ENCODE assay signal across 21 cellular contexts in the genomic region with DNA sequence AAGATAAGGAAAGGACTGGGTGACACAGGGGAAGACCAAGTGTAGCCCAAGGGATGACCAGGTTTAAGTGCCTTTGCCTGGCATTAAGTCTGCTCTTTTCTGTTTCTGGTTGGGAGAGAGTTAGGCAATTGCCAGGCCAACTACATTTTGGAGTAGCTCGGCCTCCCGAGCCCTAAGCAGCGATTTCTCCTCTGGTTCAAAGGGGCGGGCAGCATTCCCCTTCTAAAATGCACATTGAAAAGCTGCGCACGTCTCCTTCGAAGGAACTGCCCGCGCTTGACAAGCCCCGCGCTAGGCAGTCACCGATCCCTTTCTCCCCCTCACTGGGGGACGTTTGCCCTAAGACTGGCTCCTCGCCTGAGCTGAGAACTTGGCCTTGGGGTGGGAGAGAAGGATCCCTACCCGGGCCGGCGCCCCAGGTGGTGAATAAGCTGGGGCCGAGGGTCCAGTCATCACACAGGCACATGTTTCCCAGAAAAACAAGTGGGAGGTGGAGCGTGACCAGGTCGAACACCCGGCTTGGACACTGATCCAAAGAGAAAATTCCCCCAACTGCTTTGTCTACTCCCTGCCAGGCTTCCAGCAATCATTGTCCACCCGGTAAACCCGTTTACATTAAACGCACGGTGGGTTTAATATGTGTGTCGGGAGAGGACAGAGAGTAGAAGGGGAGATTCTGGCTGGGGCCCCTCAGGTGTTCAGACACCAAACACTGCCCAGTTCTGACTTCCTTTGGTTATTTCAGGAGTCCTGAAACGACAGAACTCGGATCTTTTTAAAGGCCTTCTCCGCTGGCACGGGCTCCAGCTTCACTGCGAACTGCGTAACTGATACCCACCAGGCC. TPM values are rescaled to one million over a fixed set of nuclear protein-coding genes. Genes with fewer than 3 reads are reported as not detected.
DNase-seq lines count a peak whose midpoint lies in the region; ATAC-seq, FAIRE-seq and TF ChIP-seq lines count a peak whose summit lies in the region.
"Had no signal": no experiment of that assay in that cellular context is flagged by ENCODE, and none has a peak within 500 bp of the region (broad histone marks: within the 10 kb centered on the region; RNA-seq: fewer than 3 reads in every experiment).

No MANE protein-coding gene starts in this region.

- CTCF ChIA-PET in endothelial cell of umbilical vein (lab: Charles Lee) = interaction anchor here (0.9 kb wide), 1 partner anchor 10 kb away, joined by 4 read pairs; no protein-coding TSS in a partner anchor

- no peak for TF ChIP-seq POLR2A in endothelial cell of umbilical vein (IDR thresholded peaks at IDR 0.05; ENCODE audit: low read depth, low read length)
- peak; percentile 25 to 35 for TF ChIP-seq POLR2A in gastrocnemius medialis (IDR thresholded peaks at IDR 0.05)

- in situ Hi-C loops in gastrocnemius medialis (cut with MboI; ENCODE audit: low sequenced_read_pairs in 4 of 4) = loop anchor here in 2 of 4 donors (10.0 to 25.0 kb wide), 2 partner anchors 175 to 257 kb away; no protein-coding TSS in a partner anchor

- DNase-seq in DMS53 (lab: John Stamatoyannopoulos, UW) = peak; percentile 46
- DNase-seq in DMS53 treated with DMSO at 0.1 percent for 48 hours (lab: John Stamatoyannopoulos, UW; ENCODE audit: unreplicated experiment) = no peak
- no peak for DNase-seq in endothelial cell of umbilical vein (ENCODE audit: low read depth, low spot score)
- no peak for DNase-seq in gastrocnemius medialis
- DNase-seq in LoVo (ENCODE audit: low spot score) = no peak
- no peak for DNase-seq in T-helper 2 cell
- no peak for DNase-seq in left lung
- DNase-seq: activated B cell treated with CpG ODN at 0.5 μM for 24 hours; activated naive CD4-positive, alpha-beta T cell treated with anti-CD3 and anti-CD28 coated beads for 36 hours; brain microvascular endothelial cell; effector CD8-positive, alpha-beta T cell; GDM1; IMR-90; NCI-H774; stimulated activated CD4-positive, alpha-beta T cell treated with anti-CD3 and anti-CD28 coated beads, Interleukin-2, amount 100 ng/mL, for 48 hours; T-cell had no signal

- BruUV-seq in endothelial cell of umbilical vein (replicated peaks; lab: Mats Ljungman, UMichigan) = no TSS peak

- intact Hi-C loops in endothelial cell of umbilical vein (cut with micrococcal nuclease) (no loop called here), gastrocnemius medialis (cut with DNase I; ENCODE audit: low total_unique reads) (no loop called here), left lung (cut with DNase I) (no loop called here)

- H3K4me2 ChIP-seq in endothelial cell of umbilical vein (ENCODE audit: insufficient read depth, low read length) = no peak overlapping the region

- FAIRE-seq in endothelial cell of umbilical vein (lab: Jason Lieb, UNC) = no peak

- H3K4me3 ChIP-seq in HUES48 (ENCODE audit: low read depth, low read length) = 0 out of 2 replicates have a peak overlapping the region, but pooled peaks have one; percentile 30
- no peak overlapping the region for H3K4me3 ChIP-seq in endothelial cell of umbilical vein (replicated peaks in 1 of 3; ENCODE audit: insufficient read depth in 1 of 3, low read depth in 1 of 3, low read length in 3 of 3)
- peak overlapping the region; percentile 50 to 64 (median 56) for H3K4me3 ChIP-seq in gastrocnemius medialis
- no peak overlapping the region for H3K4me3 ChIP-seq in left lung

- POLR2A ChIA-PET in endothelial cell of umbilical vein (lab: Charles Lee) = no interaction called here

- H3K27me3 ChIP-seq in HUES48 (ENCODE audit: control insufficient read depth, insufficient read depth, low read length) (peaks cover 98% of the 10 kb centered on the region), endothelial cell of umbilical vein (ENCODE audit: control insufficient read depth in 2 of 2, insufficient read depth in 2 of 2, low read length in 2 of 2) (peaks cover 77 to 93% of the 10 kb centered on the region in 2 experiments), gastrocnemius medialis (peaks cover 1 to 23% (median 19%) of the 10 kb centered on the region in 3 donors), left lung (peaks cover 90 to 98% of the 10 kb centered on the region in 2 donors)

- no peak overlapping the region for H2AFZ ChIP-seq in endothelial cell of umbilical vein (ENCODE audit: low read depth, low read length)

- no peaks in the 10 kb centered on the region for H3K79me2 ChIP-seq in endothelial cell of umbilical vein (ENCODE audit: control insufficient read depth, insufficient read depth, low read length)

- TF ChIP-seq CTCF in endothelial cell of umbilical vein (IDR thresholded peaks at IDR 0.05; ENCODE audit: extremely low read depth in 1 of 2, insufficient read depth in 1 of 2, low read depth in 1 of 2, low read length in 2 of 2) = no peak
- no peak for TF ChIP-seq CTCF in gastrocnemius medialis (IDR thresholded peaks at IDR 0.05 in 4 of 5, conservative IDR thresholded peaks at IDR 0.05 in 1 of 5)
- no peak for TF ChIP-seq CTCF in left lung (IDR thresholded peaks at IDR 0.05)

- H3K4me1 ChIP-seq in HUES48 (ENCODE audit: control insufficient read depth, insufficient read depth, low read length) = peaks cover 59% of the 10 kb centered on the region
- H3K4me1 ChIP-seq in endothelial cell of umbilical vein (ENCODE audit: control insufficient read depth, extremely low read depth, insufficient read depth, low read length) = no peaks in the 10 kb centered on the region
- peaks cover 0 to 11% of the 10 kb centered on the region in 2 donors for H3K4me1 ChIP-seq in gastrocnemius medialis
- peaks cover 2 to 14% of the 10 kb centered on the region in 2 donors for H3K4me1 ChIP-seq in left lung

- H3K9ac ChIP-seq in HUES48 (ENCODE audit: low read depth, low read length) (no peak overlapping the region), endothelial cell of umbilical vein (replicated peaks; ENCODE audit: extremely low read depth, insufficient read depth, low read length) (no peak overlapping the region)

- no peaks in the 10 kb centered on the region for H4K20me1 ChIP-seq in endothelial cell of umbilical vein (replicated peaks; ENCODE audit: control insufficient read depth, extremely low read depth, insufficient read depth, low read length)

- ATAC-seq in gastrocnemius medialis (peak in 1 of 2 donors; percentile 9), left lung (no peak)

- H3K9me3 ChIP-seq in HUES48 (ENCODE audit: control insufficient read depth, insufficient read depth, low read length) (no peaks in the 10 kb centered on the region), endothelial cell of umbilical vein (replicated peaks; ENCODE audit: control insufficient read depth, insufficient read depth, low read length) (no peaks in the 10 kb centered on the region), gastrocnemius medialis (no peaks in the 10 kb centered on the region), left lung (no peaks in the 10 kb centered on the region)
- H3K9me3 ChIP-seq: right atrium auricular region, thoracic aorta had no signal

- no peak overlapping the region for H3K27ac ChIP-seq in HUES48 (ENCODE audit: low read depth, low read length)
- H3K27ac ChIP-seq in endothelial cell of umbilical vein (ENCODE audit: insufficient read depth, low read depth, low read length) = no peak overlapping the region
- H3K27ac ChIP-seq in gastrocnemius medialis = peak overlapping the region; percentile 87 to 95 (median 92)
- H3K27ac ChIP-seq in left lung = no peak overlapping the region
- H3K27ac ChIP-seq: brain microvascular endothelial cell, right atrium auricular region, RWPE1, thoracic aorta had no signal

- dilution Hi-C loops in endothelial cell of umbilical vein (cut with MboI; ENCODE audit: extremely low pct_ligation_motif_present, low sequenced_read_pairs) = no loop called here

- H3K9me1 ChIP-seq in endothelial cell of umbilical vein (replicated peaks; ENCODE audit: control insufficient read depth, extremely low read depth, insufficient read depth, low read length) = no peaks in the 10 kb centered on the region

- H3K36me3 ChIP-seq in HUES48 (ENCODE audit: control insufficient read depth, insufficient read depth, low read length) (no peaks in the 10 kb centered on the region), endothelial cell of umbilical vein (ENCODE audit: control insufficient read depth in 2 of 2, extremely low read depth in 1 of 2, insufficient read depth in 2 of 2, low read length in 2 of 2) (no peaks in the 10 kb centered on the region), gastrocnemius medialis (no peaks in the 10 kb centered on the region), left lung (no peaks in the 10 kb centered on the region)
- H3K36me3 ChIP-seq: brain microvascular endothelial cell, right atrium auricular region, thoracic aorta had no signal

TF ChIP-seq in endothelial cell of umbilical vein, 7 proteins besides CTCF, POLR2A, EP300 and RAD21:
- TF ChIP-seq, protein P1, sequence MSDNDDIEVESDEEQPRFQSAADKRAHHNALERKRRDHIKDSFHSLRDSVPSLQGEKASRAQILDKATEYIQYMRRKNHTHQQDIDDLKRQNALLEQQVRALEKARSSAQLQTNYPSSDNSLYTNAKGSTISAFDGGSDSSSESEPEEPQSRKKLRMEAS (IDR thresholded peaks at IDR 0.05; ENCODE audit: insufficient read depth, insufficient read length) = no peak
- TF ChIP-seq GATA2 (IDR thresholded peaks at IDR 0.05; ENCODE audit: insufficient read depth, insufficient read length, low read depth, low read length) = no peak
- TF ChIP-seq FOS (IDR thresholded peaks at IDR 0.05; ENCODE audit: borderline replicate concordance, insufficient read depth, low read length) = no peak
- TF ChIP-seq EZH2 (IDR thresholded peaks at IDR 0.05; ENCODE audit: borderline replicate concordance, low read depth, low read length, severe bottlenecking) = peak; percentile 86

RNA-seq across cellular contexts. Expression of a gene that starts 4.0 kb away (rescaled TPM):
- total RNA-seq in endothelial cell of umbilical vein (not detected in 2 replicates), gastrocnemius medialis (1 to 10 TPM; 2.3 to 5.1 (median 3.5) TPM), left lung (under 1 TPM in 1 of 2 donors, not detected in 1; 0.26 TPM)
- polyA plus RNA-seq in endothelial cell of umbilical vein = not detected in 2 replicates
- polyA plus RNA-seq in endothelial cell of umbilical vein (2011; cell fraction: cytosol; rRNA removed) = not detected in 2 replicates
- polyA plus RNA-seq in endothelial cell of umbilical vein (2011; cell fraction: nucleus; rRNA removed) = not detected in 2 replicates
- polyA plus RNA-seq in endothelial cell of umbilical vein (2012) = not detected in 2 replicates
- not detected in 2 replicates for polyA minus RNA-seq in endothelial cell of umbilical vein
- polyA minus RNA-seq in endothelial cell of umbilical vein (2011; cell fraction: cytosol; rRNA and poly(A)+ RNA removed) = not detected
- polyA minus RNA-seq in endothelial cell of umbilical vein (2011; cell fraction: nucleus; rRNA and poly(A)+ RNA removed) = not detected in 2 replicates
- total RNA-seq: activated B cell treated with CpG ODN at 0.5 μM for 24 hours; activated naive CD4-positive, alpha-beta T cell treated with anti-CD3 and anti-CD28 coated beads for 36 hours; IMR-90; liver; right atrium auricular region; T-cell; thoracic aorta had no signal
- polyA plus RNA-seq: IMR-90, liver had no signal

Comparison
In these comparisons a context has a peak if more than half of its experiments do, and no peak if none do; other contexts are left out.
1. H3K27ac ChIP-seq: peak in gastrocnemius medialis (4 of 4); none in HUES48 (single experiment), endothelial cell of umbilical vein (single experiment) and left lung (0 of 2).
2. H3K4me3 ChIP-seq: peak in HUES48 (single experiment) and gastrocnemius medialis (4 of 4); none in endothelial cell of umbilical vein (0 of 3) and left lung (0 of 2).